16 cellular contexts compared by ENCODE assay signal in the genomic region with DNA sequence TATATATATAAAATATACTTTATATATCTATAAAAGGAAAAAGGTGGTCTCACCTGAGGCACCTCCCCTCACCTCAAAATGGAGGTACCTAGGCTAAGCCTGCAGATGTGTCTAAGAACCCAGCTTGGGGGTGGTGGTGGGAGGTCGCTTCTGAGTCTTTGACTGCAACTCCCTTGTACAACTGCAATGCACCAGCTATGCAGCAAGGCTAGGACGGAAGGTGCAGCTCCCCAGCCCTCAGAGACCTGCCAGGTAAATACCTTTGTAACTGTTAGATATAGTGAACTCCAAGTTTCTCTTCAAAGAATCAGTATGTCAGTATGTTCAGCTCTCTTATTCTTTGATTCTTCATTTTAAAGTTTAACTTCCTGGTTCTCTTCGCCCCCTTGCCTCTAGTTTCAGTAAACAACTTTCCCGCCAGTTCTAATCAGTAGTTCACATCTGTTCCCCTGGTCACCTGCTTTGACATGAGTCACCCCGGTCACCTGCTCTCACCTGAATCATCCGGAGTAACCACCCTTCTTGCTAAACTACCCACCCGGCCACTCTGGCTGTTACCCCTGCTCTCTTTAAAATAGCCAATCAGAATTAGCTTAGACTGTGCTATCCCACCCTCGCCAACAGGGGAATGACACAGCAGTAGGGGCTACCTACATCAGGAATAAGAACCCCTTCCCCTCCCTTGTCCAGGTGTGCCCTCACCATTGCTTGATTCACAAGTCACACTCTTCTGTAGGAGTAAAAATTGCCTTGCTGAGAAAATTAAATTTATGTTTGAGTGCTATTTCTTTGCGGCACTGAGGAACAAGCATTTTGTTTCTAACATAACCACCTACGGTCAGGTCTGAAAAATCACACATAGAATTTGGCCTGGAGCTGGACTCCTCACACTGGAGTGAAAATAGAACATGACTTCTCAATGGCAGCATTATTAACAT.
"Had no signal": no experiment of that assay in that cellular context is flagged by ENCODE, and none has a peak within 500 bp of the region (broad histone marks: within the 10 kb centered on the region; RNA-seq: fewer than 3 reads in every experiment).

No MANE protein-coding gene starts in this region.

- H3K27ac ChIP-seq: coronary artery had no signal

- H3K27me3 Mint-ChIP-seq: activated B cell treated with CpG ODN at 0.5 μM for 24 hours; activated CD8-positive, alpha-beta T cell treated with anti-CD3 and anti-CD28 coated beads for 36 hours; stimulated activated memory B cell treated with anti-CD40 and anti-IgM and Interleukin-4, amounts not matched to agents 10 μg/mL and 1 μg/mL and 100 μg/mL, for 72 hours had no signal

- H3K27ac Mint-ChIP-seq: activated B cell treated with CpG ODN at 0.5 μM for 24 hours; activated CD8-positive, alpha-beta T cell treated with anti-CD3 and anti-CD28 coated beads for 36 hours; activated naive CD8-positive, alpha-beta T cell treated with anti-CD3 and anti-CD28 coated beads for 36 hours; stimulated activated memory B cell treated with anti-CD40 and anti-IgM and Interleukin-4, amounts not matched to agents 10 μg/mL and 1 μg/mL and 100 μg/mL, for 72 hours had no signal

- H3K4me1 Mint-ChIP-seq: activated B cell treated with CpG ODN at 0.5 μM for 24 hours; stimulated activated memory B cell treated with anti-CD40 and anti-IgM and Interleukin-4, amounts not matched to agents 10 μg/mL and 1 μg/mL and 100 μg/mL, for 72 hours had no signal

- H3K4me3 Mint-ChIP-seq: activated B cell treated with CpG ODN at 0.5 μM for 24 hours; activated CD8-positive, alpha-beta T cell treated with anti-CD3 and anti-CD28 coated beads for 36 hours; activated naive CD8-positive, alpha-beta T cell treated with anti-CD3 and anti-CD28 coated beads for 36 hours; nephron progenitor cell; stimulated activated memory B cell treated with anti-CD40 and anti-IgM and Interleukin-4, amounts not matched to agents 10 μg/mL and 1 μg/mL and 100 μg/mL, for 72 hours had no signal

- H3K4me3 ChIP-seq: coronary artery, esophagus squamous epithelium, sigmoid colon, tibial nerve had no signal

- H3K36me3 ChIP-seq: esophagus squamous epithelium, sigmoid colon, tibial nerve had no signal

- H3K27me3 ChIP-seq: esophagus squamous epithelium, sigmoid colon, tibial nerve had no signal

- DNase-seq: activated B cell treated with CpG ODN at 0.5 μM for 24 hours; activated CD4-positive, alpha-beta T cell treated with anti-CD3 and anti-CD28 coated beads for 48 hours; activated CD8-positive, alpha-beta memory T cell treated with anti-CD3 and anti-CD28 coated beads, Interleukin-2, amount 50 U/mL, for 4 hours; activated CD8-positive, alpha-beta T cell treated with anti-CD3 and anti-CD28 coated beads for 36 hours; activated gamma-delta T cell; activated naive CD8-positive, alpha-beta T cell treated with anti-CD3 and anti-CD28 coated beads for 36 hours; activated T-cell treated with anti-CD3 and anti-CD28 coated beads, Interleukin-2, amount 50 U/mL, for 48 hours; central memory CD4-positive, alpha-beta T cell; esophagus squamous epithelium; nephron progenitor cell; stimulated activated CD4-positive, alpha-beta T cell treated with anti-CD3 and anti-CD28 coated beads, Interleukin-2, amount 100 ng/mL, for 24 hours; T-helper 2 cell had no signal
